24 cellular contexts compared by ENCODE assay signal in genomic region chr7:45570797-45571196, GRCh38. TPM values are rescaled to one million over a fixed set of nuclear protein-coding genes. Genes with fewer than 3 reads are reported as not detected.
"Had no signal": no experiment of that assay in that cellular context is flagged by ENCODE, and none has a peak within 500 bp of the region (broad histone marks: within the 10 kb centered on the region; RNA-seq: fewer than 3 reads in every experiment).

No MANE protein-coding gene starts in this region.

- H3K4me3 Mint-ChIP-seq: effector memory CD8-positive, alpha-beta T cell; immature natural killer cell; natural killer cell treated with Interleukin-12 subunit alpha and Interleukin-12 subunit beta and Interleukin-15 and Interleukin-18, amount 100 ng/mL, for 72 hours; neural progenitor cell; type B pancreatic cell had no signal

- H3K36me3 ChIP-seq: esophagus squamous epithelium, gastroesophageal sphincter, left ventricle myocardium inferior, neural progenitor cell, pancreas, suprapubic skin, thyroid gland had no signal

- H3K9ac ChIP-seq: neural progenitor cell had no signal

- H3K27ac ChIP-seq: esophagus squamous epithelium, gastroesophageal sphincter, left ventricle myocardium inferior, neural progenitor cell, pancreas, suprapubic skin, thyroid gland had no signal

- DNase-seq: effector memory CD8-positive, alpha-beta T cell; esophagus squamous epithelium; foreskin fibroblast; glutamatergic neuron; immature natural killer cell; kidney; left cardiac atrium; left ventricle myocardium inferior; mesenchymal stem cell; midbrain; nucleus accumbens; pancreas; right cardiac atrium; stimulated activated CD4-positive, alpha-beta T cell treated with anti-CD3 and anti-CD28 coated beads, Interleukin-2, amount 100 ng/mL, for 48 hours; stimulated activated naive CD4-positive, alpha-beta T cell treated with Interleukin-2 at 50 U/mL for 16 hours; thyroid gland had no signal

- H2AFZ ChIP-seq: neural progenitor cell had no signal

- H3K9me3 Mint-ChIP-seq: effector memory CD8-positive, alpha-beta T cell; immature natural killer cell; natural killer cell treated with Interleukin-12 subunit alpha and Interleukin-12 subunit beta and Interleukin-15 and Interleukin-18, amount 100 ng/mL, for 72 hours; type B pancreatic cell had no signal

- H3K4me2 ChIP-seq: neural progenitor cell, smooth muscle cell had no signal

- H3K36me3 Mint-ChIP-seq: immature natural killer cell; natural killer cell treated with Interleukin-12 subunit alpha and Interleukin-12 subunit beta and Interleukin-15 and Interleukin-18, amount 100 ng/mL, for 72 hours; neural progenitor cell; type B pancreatic cell had no signal

- H3K9me3 ChIP-seq: esophagus squamous epithelium, gastroesophageal sphincter, left ventricle myocardium inferior, pancreas, suprapubic skin, thyroid gland had no signal

- ATAC-seq: effector memory CD8-positive, alpha-beta T cell; gastroesophageal sphincter; left cardiac atrium; natural killer cell treated with Interleukin-12 subunit alpha and Interleukin-12 subunit beta and Interleukin-15 and Interleukin-18, amount 100 ng/mL, for 72 hours; pancreas; right cardiac atrium had no signal

- H3K4me1 Mint-ChIP-seq: immature natural killer cell had no signal

- H3K27ac Mint-ChIP-seq: effector memory CD8-positive, alpha-beta T cell; immature natural killer cell; natural killer cell treated with Interleukin-12 subunit alpha and Interleukin-12 subunit beta and Interleukin-15 and Interleukin-18, amount 100 ng/mL, for 72 hours; neural progenitor cell; progenitor cell of endocrine pancreas; type B pancreatic cell had no signal

- H3K4me1 ChIP-seq: pancreas had no signal

- H3K4me3 ChIP-seq: esophagus squamous epithelium, gastroesophageal sphincter, left ventricle myocardium inferior, lung, neural progenitor cell, pancreas, smooth muscle cell, suprapubic skin, thyroid gland had no signal

- H3K27me3 ChIP-seq: pancreas, thyroid gland had no signal

RNA-seq across cellular contexts. Expression of gene ADCY1, which starts 3.4 kb away (rescaled TPM):
- polyA plus RNA-seq: immature natural killer cell, smooth muscle cell had no signal
